In genomic region chr13:98955336-98955735, GRCh38 we compare ENCODE assay signal across 28 cellular contexts.
"Had no signal": no experiment of that assay in that cellular context is flagged by ENCODE, and none has a peak within 500 bp of the region (broad histone marks: within the 10 kb centered on the region; RNA-seq: fewer than 3 reads in every experiment).

No MANE protein-coding gene starts in this region.

- H3K9me3 Mint-ChIP-seq: dendritic cell treated with granulocyte-macrophage colony-stimulating factor and Interleukin-4, amounts not matched to agents 40 ng/mL and 50 ng/mL, for 4 days; effector memory CD8-positive, alpha-beta T cell; endodermal cell had no signal

- H3K4me1 ChIP-seq: colonic mucosa had no signal

- H3K4me3 ChIP-seq: colonic mucosa, coronary artery, dorsolateral prefrontal cortex, esophagus muscularis mucosa, esophagus squamous epithelium, gastrocnemius medialis, gastroesophageal sphincter, heart left ventricle, heart right ventricle had no signal

- H3K27me3 ChIP-seq: colonic mucosa, dorsolateral prefrontal cortex, esophagus muscularis mucosa, esophagus squamous epithelium, foreskin keratinocyte, gastrocnemius medialis, gastroesophageal sphincter, heart left ventricle, heart right ventricle had no signal

- H3K27ac ChIP-seq: colonic mucosa, coronary artery, epithelial cell of prostate, esophagus muscularis mucosa, esophagus squamous epithelium, foreskin keratinocyte, gastrocnemius medialis, gastroesophageal sphincter, heart left ventricle, heart right ventricle had no signal

- H3K9me3 ChIP-seq: colonic mucosa, esophagus muscularis mucosa, esophagus squamous epithelium, gastrocnemius medialis, gastroesophageal sphincter, heart left ventricle, heart right ventricle had no signal

- H3K36me3 ChIP-seq: colonic mucosa, gastrocnemius medialis had no signal

- H3K27ac Mint-ChIP-seq: dendritic cell treated with granulocyte-macrophage colony-stimulating factor and Interleukin-4, amounts not matched to agents 40 ng/mL and 50 ng/mL, for 4 days; effector memory CD8-positive, alpha-beta T cell; endodermal cell had no signal

- H3K4me3 Mint-ChIP-seq: dendritic cell treated with granulocyte-macrophage colony-stimulating factor and Interleukin-4, amounts not matched to agents 40 ng/mL and 50 ng/mL, for 4 days; effector memory CD8-positive, alpha-beta T cell; endodermal cell had no signal

- H3K27me3 Mint-ChIP-seq: effector memory CD8-positive, alpha-beta T cell had no signal

- FAIRE-seq: colon, endometrium, endothelial cell of umbilical vein, frontal cortex had no signal

- DNase-seq: colonic mucosa; cortex of kidney; dermis blood vessel endothelial cell; dorsolateral prefrontal cortex; effector CD4-positive, alpha-beta T cell; effector CD8-positive, alpha-beta T cell; effector memory CD4-positive, alpha-beta T cell; effector memory CD8-positive, alpha-beta T cell; endodermal cell; erythroblast; esophagus squamous epithelium; foreskin fibroblast; foreskin keratinocyte; foreskin melanocyte; gastrocnemius medialis; glutamatergic neuron; heart left ventricle; heart right ventricle had no signal

- ATAC-seq: effector memory CD8-positive, alpha-beta T cell; esophagus mucosa; foreskin keratinocyte; gastrocnemius medialis; gastroesophageal sphincter; heart left ventricle; heart right ventricle had no signal
